ENCODE assay signal across 8 cellular contexts in genomic region chr1:157156058-157156541, GRCh38. TPM values are rescaled to one million over a fixed set of nuclear protein-coding genes. Genes with fewer than 3 reads are reported as not detected.
DNase-seq lines count a peak whose midpoint lies in the region; ATAC-seq and TF ChIP-seq lines count a peak whose summit lies in the region.

No MANE protein-coding gene starts in this region.

- intact Hi-C loops in dendritic cell treated with granulocyte-macrophage colony-stimulating factor and Interleukin-4, amounts not matched to agents 40 ng/mL and 50 ng/mL, for 4 days (cut with micrococcal nuclease), result loop anchor here (5.0 kb wide), 1 partner anchor 49 kb away; no protein-coding TSS in a partner anchor

- no peak for ATAC-seq in HG02852 (IDR thresholded peaks at IDR 0.05; ENCODE audit: unreplicated experiment)

- peak overlapping the region; percentile 51 for H3K4me3 Mint-ChIP-seq in dendritic cell treated with granulocyte-macrophage colony-stimulating factor and Interleukin-4, amounts not matched to agents 40 ng/mL and 50 ng/mL, for 4 days

- H3K4me1 Mint-ChIP-seq in dendritic cell treated with granulocyte-macrophage colony-stimulating factor and Interleukin-4, amounts not matched to agents 40 ng/mL and 50 ng/mL, for 4 days (ENCODE audit: low read depth), result peaks cover 56% of the 10 kb centered on the region

- H3K9me3 Mint-ChIP-seq in dendritic cell treated with granulocyte-macrophage colony-stimulating factor and Interleukin-4, amounts not matched to agents 40 ng/mL and 50 ng/mL, for 4 days, result no peaks in the 10 kb centered on the region

- H3K27ac Mint-ChIP-seq in dendritic cell treated with granulocyte-macrophage colony-stimulating factor and Interleukin-4, amounts not matched to agents 40 ng/mL and 50 ng/mL, for 4 days, result peak overlapping the region; percentile 69

- POLR2A ChIA-PET in HEK293T (lab: Yijun Ruan, JAX), result interaction anchor here (1.3 to 3.3 kb wide), 3 partner anchors 18 to 69 kb away, joined by 4 to 22 read pairs (median 15); partner anchors contain the start of gene ETV3

- peaks cover 29% of the 10 kb centered on the region for H3K27me3 Mint-ChIP-seq in dendritic cell treated with granulocyte-macrophage colony-stimulating factor and Interleukin-4, amounts not matched to agents 40 ng/mL and 50 ng/mL, for 4 days

- CTCF ChIA-PET in HEK293T (lab: Yijun Ruan, JAX), result interaction anchor here (0.5 to 5.7 kb wide), 22 partner anchors 8 to 1796 kb away, joined by 3 to 127 read pairs (median 4); partner anchors contain the start of gene ETV3

- H3K36me3 Mint-ChIP-seq in dendritic cell treated with granulocyte-macrophage colony-stimulating factor and Interleukin-4, amounts not matched to agents 40 ng/mL and 50 ng/mL, for 4 days (ENCODE audit: low read depth), result no peaks in the 10 kb centered on the region

- DNase-seq in C1 segment of cervical spinal cord (lab: John Stamatoyannopoulos, UW) (peak in 11 of 14 donors; percentile 11 to 68 (median 39)), HEK293T (ENCODE audit: extremely low spot score) (peak; percentile 89), NCI-H69 (lab: John Stamatoyannopoulos, UW) (peak; percentile 76), lung microvascular endothelial cell (ENCODE audit: low read depth in 2 of 2) (peak; percentile 63 to 73)
- peak; percentile 81 to 85 for DNase-seq in activated CD4-positive, alpha-beta T cell treated with anti-CD3 and anti-CD28 coated beads, Interleukin-2, amount 50 U/mL, for 48 hours
- peak; percentile 60 to 64 for DNase-seq in stimulated activated CD8-positive, alpha-beta memory T cell treated with anti-CD3 and anti-CD28 coated beads, Interleukin-15, amount 100 ng/mL, for 48 hours (ENCODE audit: low read depth in 2 of 2)

TF ChIP-seq in HEK293T, 16 proteins besides CTCF, POLR2A, EP300 and RAD21:
- no peak for TF ChIP-seq L3MBTL2 (conservative IDR thresholded peaks at IDR 0.05)
- 0 out of 2 replicates have a peak, but pooled peaks have one; percentile 37 for TF ChIP-seq FOXM1 (IDR thresholded peaks at IDR 0.05; ENCODE audit: borderline replicate concordance)
- TF ChIP-seq HDGF (IDR thresholded peaks at IDR 0.05; ENCODE audit: borderline replicate concordance), result no peak
- no peak for TF ChIP-seq SUZ12 (IDR thresholded peaks at IDR 0.05)
TF ChIP-seq in HEK293T: peak in this region for 1.

RNA-seq across cellular contexts. Expression of gene ETV3, which starts 17.9 kb away (rescaled TPM):
- 10.2 and 15.1 TPM in 2 replicates for total RNA-seq in lung microvascular endothelial cell

RNA-seq across cellular contexts. Expression of gene ETV3L, which starts 56.5 kb away (rescaled TPM):
- not detected in 2 replicates for total RNA-seq in lung microvascular endothelial cell

Comparison
In these comparisons a context has a peak if more than half of its experiments do, and no peak if none do; other contexts are left out.
1. DNase-seq: peak in every context shown above with its lines; median percentile 89 in HEK293T; 83 in activated CD4-positive, alpha-beta T cell treated with anti-CD3 and anti-CD28 coated beads, Interleukin-2, amount 50 U/mL, for 48 hours; 76 in NCI-H69; 68 in lung microvascular endothelial cell; 62 in stimulated activated CD8-positive, alpha-beta memory T cell treated with anti-CD3 and anti-CD28 coated beads, Interleukin-15, amount 100 ng/mL, for 48 hours; 39 in C1 segment of cervical spinal cord.